ENCODE assay signal across 1 cellular context in genomic region chr6:31633447-31633846, GRCh38.
TF ChIP-seq lines count a peak whose summit lies in the region.

No MANE protein-coding gene starts in this region.

TF ChIP-seq in HepG2, 621 proteins besides CTCF, POLR2A, EP300 and RAD21:
- TF ChIP-seq ZNF296 (CRISPR knock-in tag; conservative IDR thresholded peaks at IDR 0.05): no peak
- no peak for TF ChIP-seq NFRKB (IDR thresholded peaks at IDR 0.05)
- no peak for TF ChIP-seq ZNF543 (CRISPR knock-in tag; IDR thresholded peaks at IDR 0.05)
- no peak for TF ChIP-seq CREBL2 (CRISPR knock-in tag; IDR thresholded peaks at IDR 0.05; ENCODE audit: borderline replicate concordance)
- no peak for TF ChIP-seq CREB1 (IDR thresholded peaks at IDR 0.05)
- TF ChIP-seq CREB1 (CRISPR knock-in tag; IDR thresholded peaks at IDR 0.05): no peak
- no peak for TF ChIP-seq ZMYM2 (CRISPR knock-in tag; IDR thresholded peaks at IDR 0.05)
- TF ChIP-seq BRD4 (CRISPR knock-in tag; IDR thresholded peaks at IDR 0.05): no peak
- no peak for TF ChIP-seq TOE1 (CRISPR knock-in tag; IDR thresholded peaks at IDR 0.05)
- no peak for TF ChIP-seq MTA3 (CRISPR knock-in tag; IDR thresholded peaks at IDR 0.05)
- no peak for TF ChIP-seq RARG (CRISPR knock-in tag; IDR thresholded peaks at IDR 0.05; ENCODE audit: low read depth)
- TF ChIP-seq ZNF740 (CRISPR knock-in tag; IDR thresholded peaks at IDR 0.05): no peak
- TF ChIP-seq RFX3 (CRISPR knock-in tag; IDR thresholded peaks at IDR 0.05): no peak
- no peak for TF ChIP-seq RARA (CRISPR knock-in tag; IDR thresholded peaks at IDR 0.05)
- TF ChIP-seq SRSF1 (optimal IDR thresholded peaks at IDR 0.05; ENCODE audit: low read depth, low read length): no peak
- no peak for TF ChIP-seq DR1 (CRISPR knock-in tag; IDR thresholded peaks at IDR 0.05)
- TF ChIP-seq ZNF225 (CRISPR knock-in tag; IDR thresholded peaks at IDR 0.05): 0 out of 2 replicates have a peak, but pooled peaks have one; percentile 60
- no peak for TF ChIP-seq CCDC6 (CRISPR knock-in tag; IDR thresholded peaks at IDR 0.05)
- no peak for TF ChIP-seq ZNF556 (CRISPR knock-in tag; IDR thresholded peaks at IDR 0.05; ENCODE audit: borderline replicate concordance)
- no peak for TF ChIP-seq ZBTB20 (CRISPR knock-in tag; IDR thresholded peaks at IDR 0.05; ENCODE audit: borderline replicate concordance, low read depth)
- no peak for TF ChIP-seq ZBTB46 (CRISPR knock-in tag; IDR thresholded peaks at IDR 0.05; ENCODE audit: borderline replicate concordance)
- TF ChIP-seq KLF6 (CRISPR knock-in tag; IDR thresholded peaks at IDR 0.05): no peak
- TF ChIP-seq FOXM1 (CRISPR knock-in tag; IDR thresholded peaks at IDR 0.05): no peak
- no peak for TF ChIP-seq KDM6A (CRISPR knock-in tag; IDR thresholded peaks at IDR 0.05; ENCODE audit: low read depth)
- no peak for TF ChIP-seq PPARG (CRISPR knock-in tag; conservative IDR thresholded peaks at IDR 0.05)
- no peak for TF ChIP-seq SMARCC2 (IDR thresholded peaks at IDR 0.05)
- TF ChIP-seq ZBTB38 (CRISPR knock-in tag; IDR thresholded peaks at IDR 0.05): no peak
- TF ChIP-seq POLR2AphosphoS5 (IDR thresholded peaks at IDR 0.05; ENCODE audit: low read depth, low read length): 0 out of 2 replicates have a peak, but pooled peaks have one; percentile 14
- TF ChIP-seq RBM22 (optimal IDR thresholded peaks at IDR 0.05; ENCODE audit: low read length): peak; percentile 31
- no peak for TF ChIP-seq ZNF468 (CRISPR knock-in tag; IDR thresholded peaks at IDR 0.05)
- no peak for TF ChIP-seq SKI (IDR thresholded peaks at IDR 0.05; ENCODE audit: partially characterized antibody)
- TF ChIP-seq CHD4 (IDR thresholded peaks at IDR 0.05; ENCODE audit: borderline replicate concordance, low read length): no peak
- no peak for TF ChIP-seq HOXA3 (CRISPR knock-in tag; IDR thresholded peaks at IDR 0.05)
- no peak for TF ChIP-seq BRF2 (CRISPR knock-in tag; IDR thresholded peaks at IDR 0.05)
- TF ChIP-seq AGO2 (optimal IDR thresholded peaks at IDR 0.05; ENCODE audit: low read depth, low read length): peak; percentile 80
- TF ChIP-seq ZNF124 (CRISPR knock-in tag; IDR thresholded peaks at IDR 0.05): no peak
- no peak for TF ChIP-seq ZNF660 (CRISPR knock-in tag; IDR thresholded peaks at IDR 0.05; ENCODE audit: borderline replicate concordance, low read depth)
TF ChIP-seq in HepG2: peak in this region for 4.
